1 cellular context compared by ENCODE assay signal in the genomic region with DNA sequence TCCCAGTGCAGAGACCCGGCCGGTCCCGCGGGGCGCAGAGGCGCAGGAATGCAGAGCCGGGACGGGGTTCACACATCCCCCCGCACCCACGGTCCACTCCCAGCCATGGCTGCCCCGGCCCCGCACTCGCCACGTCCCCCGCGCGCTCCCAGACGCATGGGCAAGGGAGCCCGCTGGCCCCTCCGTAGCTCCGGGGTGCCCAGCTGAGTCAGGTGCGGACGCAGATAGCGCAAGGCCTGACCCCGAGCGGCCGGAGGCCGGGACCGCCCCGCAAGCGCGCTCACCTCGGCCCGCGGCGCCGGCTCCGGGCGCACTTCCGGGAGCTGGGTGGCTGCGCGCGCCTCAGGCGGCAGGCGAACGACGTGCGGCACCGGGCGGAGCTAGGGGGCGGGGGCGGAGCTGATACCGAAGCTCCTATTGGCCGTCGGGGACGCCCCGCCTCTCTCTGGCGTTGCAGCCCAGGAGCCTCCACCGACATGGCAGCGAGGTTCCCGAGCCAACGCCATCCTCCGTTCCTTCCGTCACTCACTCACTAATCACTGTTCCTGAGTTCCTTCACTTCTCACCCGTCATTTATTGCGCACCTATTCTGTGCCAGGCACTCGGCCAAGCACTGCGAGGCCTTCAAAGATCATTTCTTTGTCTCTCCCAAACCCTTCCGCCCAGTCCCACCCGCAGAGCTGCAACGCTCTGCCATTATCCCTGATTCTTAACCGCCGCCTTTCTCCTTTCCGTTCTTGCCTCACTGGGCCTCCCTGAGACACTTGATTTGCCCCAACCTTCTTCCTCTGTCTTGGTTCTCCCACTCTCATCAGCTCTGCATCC.
TF ChIP-seq lines count a peak whose summit lies in the region.

TSS of gene ZNF18 (minus strand) at position 329 of the 825 bp plus-strand sequence. CDS start 4,646 bp downstream, outside the sequence.

TF ChIP-seq in K562, 482 proteins besides CTCF, POLR2A, EP300 and RAD21 (continued from another document and continues in another):
- TF ChIP-seq, protein P1, sequence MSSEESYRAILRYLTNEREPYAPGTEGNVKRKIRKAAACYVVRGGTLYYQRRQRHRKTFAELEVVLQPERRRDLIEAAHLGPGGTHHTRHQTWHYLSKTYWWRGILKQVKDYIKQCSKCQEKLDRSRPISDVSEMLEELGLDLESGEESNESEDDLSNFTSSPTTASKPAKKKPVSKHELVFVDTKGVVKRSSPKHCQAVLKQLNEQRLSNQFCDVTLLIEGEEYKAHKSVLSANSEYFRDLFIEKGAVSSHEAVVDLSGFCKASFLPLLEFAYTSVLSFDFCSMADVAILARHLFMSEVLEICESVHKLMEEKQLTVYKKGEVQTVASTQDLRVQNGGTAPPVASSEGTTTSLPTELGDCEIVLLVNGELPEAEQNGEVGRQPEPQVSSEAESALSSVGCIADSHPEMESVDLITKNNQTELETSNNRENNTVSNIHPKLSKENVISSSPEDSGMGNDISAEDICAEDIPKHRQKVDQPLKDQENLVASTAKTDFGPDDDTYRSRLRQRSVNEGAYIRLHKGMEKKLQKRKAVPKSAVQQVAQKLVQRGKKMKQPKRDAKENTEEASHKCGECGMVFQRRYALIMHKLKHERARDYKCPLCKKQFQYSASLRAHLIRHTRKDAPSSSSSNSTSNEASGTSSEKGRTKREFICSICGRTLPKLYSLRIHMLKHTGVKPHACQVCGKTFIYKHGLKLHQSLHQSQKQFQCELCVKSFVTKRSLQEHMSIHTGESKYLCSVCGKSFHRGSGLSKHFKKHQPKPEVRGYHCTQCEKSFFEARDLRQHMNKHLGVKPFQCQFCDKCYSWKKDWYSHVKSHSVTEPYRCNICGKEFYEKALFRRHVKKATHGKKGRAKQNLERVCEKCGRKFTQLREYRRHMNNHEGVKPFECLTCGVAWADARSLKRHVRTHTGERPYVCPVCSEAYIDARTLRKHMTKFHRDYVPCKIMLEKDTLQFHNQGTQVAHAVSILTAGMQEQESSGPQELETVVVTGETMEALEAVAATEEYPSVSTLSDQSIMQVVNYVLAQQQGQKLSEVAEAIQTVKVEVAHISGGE (CRISPR knock-in tag; IDR thresholded peaks at IDR 0.05), result peak in 2 of 3 experiments; percentile 18 to 86; a peak in 3 of 6 replicates
- TF ChIP-seq HMGN3 (IDR thresholded peaks at IDR 0.05; ENCODE audit: borderline replicate concordance, extremely low read depth, insufficient read length, low read depth, low read length), result peak; percentile 37
- TF ChIP-seq POLR2AphosphoS5 (IDR thresholded peaks at IDR 0.05; ENCODE audit: control insufficient read depth, insufficient read depth, low read depth, low read length), result peak; percentile 78
- TF ChIP-seq LARP7 (IDR thresholded peaks at IDR 0.05), result 0 out of 2 replicates have a peak, but pooled peaks have one; percentile 13
- TF ChIP-seq MNT (conservative IDR thresholded peaks at IDR 0.05), result peak in 1 of 2 experiments; percentile 34; a peak in 1 of 4 replicates
- TF ChIP-seq RBBP5 (IDR thresholded peaks at IDR 0.05; ENCODE audit: borderline replicate concordance, insufficient read depth, low read length, poor library complexity, severe bottlenecking), result peak; percentile 68
- peak; percentile 97 for TF ChIP-seq CTBP1 (IDR thresholded peaks at IDR 0.05; ENCODE audit: borderline replicate concordance)
- peak; percentile 81 for TF ChIP-seq GABPA (tag; conservative IDR thresholded peaks at IDR 0.05; ENCODE audit: low read depth)
- TF ChIP-seq FOXP1 (CRISPR knock-in tag; IDR thresholded peaks at IDR 0.05), result peak; percentile 67; the same call in 1 of the 2 replicates
- no peak for TF ChIP-seq ETS2 (tag; IDR thresholded peaks at IDR 0.05; ENCODE audit: borderline replicate concordance, poor library complexity, severe bottlenecking)
- peak in 1 of 2 experiments; percentile 76; a peak in 1 of 4 replicates for TF ChIP-seq TEAD1 (CRISPR knock-in tag; IDR thresholded peaks at IDR 0.05)
- peak; percentile 88 to 90 for TF ChIP-seq NRF1 (conservative IDR thresholded peaks at IDR 0.05 in 1 of 2, IDR thresholded peaks at IDR 0.05 in 1 of 2)
- 0 out of 2 replicates have a peak, but pooled peaks have one; percentile 48 for TF ChIP-seq ETS1 (conservative IDR thresholded peaks at IDR 0.05; ENCODE audit: control insufficient read depth, low read depth, low read length)
- peak; percentile 72 for TF ChIP-seq EHMT2 (IDR thresholded peaks at IDR 0.05)
- TF ChIP-seq, protein P2, sequence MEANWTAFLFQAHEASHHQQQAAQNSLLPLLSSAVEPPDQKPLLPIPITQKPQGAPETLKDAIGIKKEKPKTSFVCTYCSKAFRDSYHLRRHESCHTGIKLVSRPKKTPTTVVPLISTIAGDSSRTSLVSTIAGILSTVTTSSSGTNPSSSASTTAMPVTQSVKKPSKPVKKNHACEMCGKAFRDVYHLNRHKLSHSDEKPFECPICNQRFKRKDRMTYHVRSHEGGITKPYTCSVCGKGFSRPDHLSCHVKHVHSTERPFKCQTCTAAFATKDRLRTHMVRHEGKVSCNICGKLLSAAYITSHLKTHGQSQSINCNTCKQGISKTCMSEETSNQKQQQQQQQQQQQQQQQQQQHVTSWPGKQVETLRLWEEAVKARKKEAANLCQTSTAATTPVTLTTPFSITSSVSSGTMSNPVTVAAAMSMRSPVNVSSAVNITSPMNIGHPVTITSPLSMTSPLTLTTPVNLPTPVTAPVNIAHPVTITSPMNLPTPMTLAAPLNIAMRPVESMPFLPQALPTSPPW (CRISPR knock-in tag; IDR thresholded peaks at IDR 0.05), result peak; percentile 19; the same call in 1 of the 2 replicates
- TF ChIP-seq UBTF (IDR thresholded peaks at IDR 0.05; ENCODE audit: borderline replicate concordance in 1 of 2, low read depth in 2 of 2, low read length in 2 of 2), result peak; percentile 63 to 68; a peak in 1 of 4 replicates
- peak; percentile 24 for TF ChIP-seq MEIS2 (IDR thresholded peaks at IDR 0.05; ENCODE audit: partially characterized antibody)
- 0 out of 2 replicates have a peak, but pooled peaks have one; percentile 10 for TF ChIP-seq DPF2 (IDR thresholded peaks at IDR 0.05)
- TF ChIP-seq TOE1 (IDR thresholded peaks at IDR 0.05; ENCODE audit: borderline replicate concordance), result 0 out of 2 replicates have a peak, but pooled peaks have one; percentile 16
- no peak for TF ChIP-seq TOE1 (CRISPR knock-in tag; IDR thresholded peaks at IDR 0.05; ENCODE audit: borderline replicate concordance, low read depth)
- 0 out of 2 replicates have a peak, but pooled peaks have one; percentile 28 for TF ChIP-seq ZBTB40 (IDR thresholded peaks at IDR 0.05)
- no peak for TF ChIP-seq ZBTB40 (CRISPR knock-in tag; IDR thresholded peaks at IDR 0.05)
- TF ChIP-seq RB1 (IDR thresholded peaks at IDR 0.05; ENCODE audit: low read depth), result peak; percentile 64; the same call in 1 of the 2 replicates
- 0 out of 2 replicates have a peak, but pooled peaks have one; percentile 57 for TF ChIP-seq HDGF (IDR thresholded peaks at IDR 0.05)
- TF ChIP-seq NONO (IDR thresholded peaks at IDR 0.05; ENCODE audit: low read depth in 2 of 2, low read length in 1 of 2), result peak in 1 of 2 experiments; percentile 87; a peak in 2 of 4 replicates
- TF ChIP-seq ZNF253 (CRISPR knock-in tag; conservative IDR thresholded peaks at IDR 0.05), result no peak
- no peak for TF ChIP-seq CEBPB (tag; IDR thresholded peaks at IDR 0.05)
- TF ChIP-seq ZNF316 (IDR thresholded peaks at IDR 0.05), result no peak
- TF ChIP-seq, protein P3, sequence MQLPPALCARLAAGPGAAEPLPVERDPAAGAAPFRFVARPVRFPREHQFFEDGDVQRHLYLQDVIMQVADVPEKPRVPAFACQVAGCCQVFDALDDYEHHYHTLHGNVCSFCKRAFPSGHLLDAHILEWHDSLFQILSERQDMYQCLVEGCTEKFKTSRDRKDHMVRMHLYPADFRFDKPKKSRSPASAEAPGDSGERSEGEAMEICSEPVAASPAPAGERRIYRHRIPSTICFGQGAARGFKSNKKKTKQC (CRISPR knock-in tag; IDR thresholded peaks at IDR 0.05), result peak; percentile 19; the same call in 1 of the 2 replicates
- TF ChIP-seq YY1 (IDR thresholded peaks at IDR 0.05; ENCODE audit: borderline replicate concordance in 1 of 3, control insufficient read depth in 1 of 3, extremely low read depth in 1 of 3, insufficient read depth in 3 of 3, insufficient read length in 1 of 3, insufficient replicate concordance in 2 of 3, low read depth in 1 of 3, low read length in 2 of 3), result peak; percentile 32 to 91 (median 83)
- no peak for TF ChIP-seq CBX3 (IDR thresholded peaks at IDR 0.05; ENCODE audit: borderline replicate concordance in 1 of 2, low read length in 2 of 2)
